In genomic region chr7:1666251-1666778, GRCh38 we compare ENCODE assay signal across 1 cellular context.
TF ChIP-seq lines count a peak whose summit lies in the region.

No MANE protein-coding gene starts in this region.

TF ChIP-seq in HEK293, 187 proteins besides CTCF, POLR2A, EP300 and RAD21 (continued from another document):
- no peak for TF ChIP-seq REPIN1 (tag by site-specific recombination; IDR thresholded peaks at IDR 0.05; ENCODE audit: low read depth)
- no peak for TF ChIP-seq YY2 (tag by site-specific recombination; IDR thresholded peaks at IDR 0.05)
- no peak for TF ChIP-seq SCRT2 (tag by site-specific recombination; IDR thresholded peaks at IDR 0.05)
- TF ChIP-seq ZNF548 (tag by site-specific recombination; IDR thresholded peaks at IDR 0.05) = no peak
- TF ChIP-seq YY1 (tag by site-specific recombination; IDR thresholded peaks at IDR 0.05) = no peak
- TF ChIP-seq, protein P1, sequence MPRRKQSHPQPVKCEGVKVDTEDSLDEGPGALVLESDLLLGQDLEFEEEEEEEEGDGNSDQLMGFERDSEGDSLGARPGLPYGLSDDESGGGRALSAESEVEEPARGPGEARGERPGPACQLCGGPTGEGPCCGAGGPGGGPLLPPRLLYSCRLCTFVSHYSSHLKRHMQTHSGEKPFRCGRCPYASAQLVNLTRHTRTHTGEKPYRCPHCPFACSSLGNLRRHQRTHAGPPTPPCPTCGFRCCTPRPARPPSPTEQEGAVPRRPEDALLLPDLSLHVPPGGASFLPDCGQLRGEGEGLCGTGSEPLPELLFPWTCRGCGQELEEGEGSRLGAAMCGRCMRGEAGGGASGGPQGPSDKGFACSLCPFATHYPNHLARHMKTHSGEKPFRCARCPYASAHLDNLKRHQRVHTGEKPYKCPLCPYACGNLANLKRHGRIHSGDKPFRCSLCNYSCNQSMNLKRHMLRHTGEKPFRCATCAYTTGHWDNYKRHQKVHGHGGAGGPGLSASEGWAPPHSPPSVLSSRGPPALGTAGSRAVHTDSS (tag by site-specific recombination; IDR thresholded peaks at IDR 0.05) = 0 out of 2 replicates have a peak, but pooled peaks have one; percentile 4
- no peak for TF ChIP-seq ZNF449 (tag by site-specific recombination; IDR thresholded peaks at IDR 0.05)
- TF ChIP-seq ZBTB7A (tag by site-specific recombination; IDR thresholded peaks at IDR 0.05; ENCODE audit: low read depth) = no peak
- no peak for TF ChIP-seq SALL2 (tag by site-specific recombination; IDR thresholded peaks at IDR 0.05; ENCODE audit: borderline replicate concordance)
- no peak for TF ChIP-seq ZNF830 (tag by site-specific recombination; IDR thresholded peaks at IDR 0.05; ENCODE audit: low read depth)
- no peak for TF ChIP-seq ZNF18 (tag by site-specific recombination; IDR thresholded peaks at IDR 0.05)
- no peak for TF ChIP-seq ZNF791 (tag by site-specific recombination; IDR thresholded peaks at IDR 0.05)
- no peak for TF ChIP-seq ZNF157 (tag by site-specific recombination; IDR thresholded peaks at IDR 0.05)
- TF ChIP-seq, protein P2, sequence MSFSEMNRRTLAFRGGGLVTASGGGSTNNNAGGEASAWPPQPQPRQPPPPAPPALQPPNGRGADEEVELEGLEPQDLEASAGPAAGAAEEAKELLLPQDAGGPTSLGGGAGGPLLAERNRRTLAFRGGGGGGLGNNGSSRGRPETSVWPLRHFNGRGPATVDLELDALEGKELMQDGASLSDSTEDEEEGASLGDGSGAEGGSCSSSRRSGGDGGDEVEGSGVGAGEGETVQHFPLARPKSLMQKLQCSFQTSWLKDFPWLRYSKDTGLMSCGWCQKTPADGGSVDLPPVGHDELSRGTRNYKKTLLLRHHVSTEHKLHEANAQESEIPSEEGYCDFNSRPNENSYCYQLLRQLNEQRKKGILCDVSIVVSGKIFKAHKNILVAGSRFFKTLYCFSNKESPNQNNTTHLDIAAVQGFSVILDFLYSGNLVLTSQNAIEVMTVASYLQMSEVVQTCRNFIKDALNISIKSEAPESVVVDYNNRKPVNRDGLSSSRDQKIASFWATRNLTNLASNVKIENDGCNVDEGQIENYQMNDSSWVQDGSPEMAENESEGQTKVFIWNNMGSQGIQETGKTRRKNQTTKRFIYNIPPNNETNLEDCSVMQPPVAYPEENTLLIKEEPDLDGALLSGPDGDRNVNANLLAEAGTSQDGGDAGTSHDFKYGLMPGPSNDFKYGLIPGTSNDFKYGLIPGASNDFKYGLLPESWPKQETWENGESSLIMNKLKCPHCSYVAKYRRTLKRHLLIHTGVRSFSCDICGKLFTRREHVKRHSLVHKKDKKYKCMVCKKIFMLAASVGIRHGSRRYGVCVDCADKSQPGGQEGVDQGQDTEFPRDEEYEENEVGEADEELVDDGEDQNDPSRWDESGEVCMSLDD (tag by site-specific recombination; IDR thresholded peaks at IDR 0.05) = peak; percentile 74
- TF ChIP-seq ZNF146 (tag by site-specific recombination; IDR thresholded peaks at IDR 0.05) = no peak
TF ChIP-seq in HEK293: peak in this region for 5.
